In the genomic region with DNA sequence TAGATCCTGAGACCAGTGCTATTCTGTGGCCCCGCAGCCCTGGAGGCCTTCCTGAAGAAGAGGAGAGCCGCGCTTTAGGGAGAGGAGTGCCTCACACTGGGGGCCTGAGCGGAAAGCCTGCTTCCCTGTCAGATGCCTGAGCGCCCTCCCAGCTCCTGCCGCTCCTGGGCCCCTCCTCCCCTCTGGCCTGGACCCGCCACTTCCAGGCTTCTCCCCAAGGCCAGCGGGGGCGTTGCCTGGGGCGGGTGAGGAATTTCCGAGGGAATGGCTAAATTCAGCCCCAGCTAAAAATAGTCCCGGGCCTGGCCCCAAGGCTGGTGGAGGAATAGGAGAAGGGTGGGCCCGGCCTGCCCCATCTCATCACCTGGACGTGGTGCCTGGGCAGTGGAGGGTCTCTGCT, we compare ENCODE assay signal across 9 cellular contexts. TPM values are rescaled to one million over a fixed set of nuclear protein-coding genes. Genes with fewer than 3 reads are reported as not detected.
DNase-seq lines count a peak whose midpoint lies in the region; ATAC-seq and TF ChIP-seq lines count a peak whose summit lies in the region.
"Had no signal": no experiment of that assay in that cellular context is flagged by ENCODE, and none has a peak within 500 bp of the region (broad histone marks: within the 10 kb centered on the region; RNA-seq: fewer than 3 reads in every experiment).

No MANE protein-coding gene starts in this region.

- H3K4ac ChIP-seq in trophoblast cell (ENCODE audit: low read depth, low read length), result peak overlapping the region; percentile 44

- H3K27me3 Mint-ChIP-seq in CD14-positive monocyte (ENCODE audit: low read depth in 3 of 3), result peaks cover 4 to 9% (median 9%) of the 10 kb centered on the region in 3 donors
- H3K27me3 Mint-ChIP-seq in activated CD8-positive, alpha-beta T cell treated with anti-CD3 and anti-CD28 coated beads for 36 hours, result no peaks in the 10 kb centered on the region

- H2BK12ac ChIP-seq in trophoblast cell (ENCODE audit: low read length), result peak overlapping the region; percentile 97

- CTCF ChIA-PET in activated CD8-positive, alpha-beta T cell treated with anti-CD3 and anti-CD28 coated beads for 36 hours (lab: Charles Lee), result interaction anchor here (0.8 to 3.3 kb wide), 2 partner anchors 12 to 13 kb away, joined by 3 to 14 read pairs; no protein-coding TSS in a partner anchor

- peak overlapping the region; percentile 30 for H2AFZ ChIP-seq in trophoblast cell (ENCODE audit: insufficient read depth, low read length, poor library complexity)

- no peaks in the 10 kb centered on the region for H3K27me3 ChIP-seq in BLaER1 treated with 17β-estradiol and CSF1 and Interleukin-3, amounts not matched to agents 10 nM and 100 nM
- no peaks in the 10 kb centered on the region for H3K27me3 ChIP-seq in ascending aorta
- no peaks in the 10 kb centered on the region for H3K27me3 ChIP-seq in trophoblast cell (ENCODE audit: insufficient read depth, low read length)

- H4K20me1 ChIP-seq in BLaER1 treated with 17β-estradiol and CSF1 and Interleukin-3, amounts not matched to agents 10 nM and 100 nM, result peaks cover 0 to 3% (median 0%) of the 10 kb centered on the region in 11 experiments; a peak in 1 of 22 replicates

- TF ChIP-seq CTCF in ascending aorta (IDR thresholded peaks at IDR 0.05), result no peak
- no peak for TF ChIP-seq CTCF in CD14-positive monocyte (IDR thresholded peaks at IDR 0.05)
- no peak for TF ChIP-seq CTCF in activated CD8-positive, alpha-beta T cell treated with anti-CD3 and anti-CD28 coated beads for 36 hours (IDR thresholded peaks at IDR 0.05)

- peak overlapping the region; percentile 49 for H2BK5ac ChIP-seq in trophoblast cell (ENCODE audit: low read depth, low read length, poor library complexity)

- H3K36me3 ChIP-seq in BLaER1 treated with 17β-estradiol and CSF1 and Interleukin-3, amounts not matched to agents 10 nM and 100 nM, result no peaks in the 10 kb centered on the region
- H3K36me3 ChIP-seq in ascending aorta (no peaks in the 10 kb centered on the region), trophoblast cell (ENCODE audit: control insufficient read depth in 1 of 2, insufficient read depth in 2 of 2, low read length in 2 of 2) (peaks cover 25 to 26% of the 10 kb centered on the region in 2 experiments)

- no peak overlapping the region for H3K4me3 ChIP-seq in BLaER1 treated with 17β-estradiol and CSF1 and Interleukin-3, amounts not matched to agents 10 nM and 100 nM
- H3K4me3 ChIP-seq in ascending aorta, result peak overlapping the region; percentile 5 to 37
- H3K4me3 ChIP-seq in trophoblast cell (ENCODE audit: low read depth, low read length), result no peak overlapping the region

- peaks cover 54 to 100% (median 92%) of the 10 kb centered on the region in 10 experiments for H3K4me1 ChIP-seq in BLaER1 treated with 17β-estradiol and CSF1 and Interleukin-3, amounts not matched to agents 10 nM and 100 nM
- peaks cover 73 to 97% of the 10 kb centered on the region in 2 donors for H3K4me1 ChIP-seq in ascending aorta
- peaks cover 60 to 64% of the 10 kb centered on the region in 2 experiments for H3K4me1 ChIP-seq in trophoblast cell (ENCODE audit: control insufficient read depth in 1 of 2, insufficient read depth in 2 of 2, low read length in 2 of 2)

- H3K79me1 ChIP-seq in trophoblast cell (ENCODE audit: low read length), result peaks cover 33% of the 10 kb centered on the region

- WGBS in trophoblast cell (ENCODE audit: extremely low coverage, insufficient coverage, insufficient read length), result no CpG with 5 or more reads among the region's 14 CpGs

- H3K9me3 Mint-ChIP-seq in CD14-positive monocyte, result peaks cover 0 to 4% (median 0%) of the 10 kb centered on the region in 7 donors
- H3K9me3 Mint-ChIP-seq in activated CD8-positive, alpha-beta T cell treated with anti-CD3 and anti-CD28 coated beads for 36 hours, result no peaks in the 10 kb centered on the region
- H3K9me3 Mint-ChIP-seq: activated B cell treated with CpG ODN at 0.5 μM for 24 hours had no signal

- DNase-seq in ascending aorta (ENCODE audit: low spot score in 2 of 2), result peak; percentile 72 to 98
- peak; percentile 87 for DNase-seq in left ventricle myocardium superior
- DNase-seq in trophoblast cell, result peak; percentile 28 to 33
- no peak for DNase-seq in CD14-positive monocyte (ENCODE audit: low spot score)
- DNase-seq in activated CD8-positive, alpha-beta T cell treated with anti-CD3 and anti-CD28 coated beads for 36 hours, result no peak
- DNase-seq in RPMI8226, result no peak
- DNase-seq: activated B cell treated with CpG ODN at 0.5 μM for 24 hours had no signal

- H2AK5ac ChIP-seq in trophoblast cell (ENCODE audit: low read length), result peak overlapping the region; percentile 98

- peaks cover 23% of the 10 kb centered on the region for H3K4me1 Mint-ChIP-seq in CD14-positive monocyte
- peaks cover 12% of the 10 kb centered on the region for H3K4me1 Mint-ChIP-seq in activated CD8-positive, alpha-beta T cell treated with anti-CD3 and anti-CD28 coated beads for 36 hours (ENCODE audit: low read depth)

- H2BK120ac ChIP-seq in trophoblast cell (ENCODE audit: insufficient read depth, low read length, poor library complexity), result peak overlapping the region; percentile 48

- H3K27ac Mint-ChIP-seq in CD14-positive monocyte, result no peak overlapping the region
- H3K27ac Mint-ChIP-seq in activated CD8-positive, alpha-beta T cell treated with anti-CD3 and anti-CD28 coated beads for 36 hours, result no peak overlapping the region
- H3K27ac Mint-ChIP-seq: activated B cell treated with CpG ODN at 0.5 μM for 24 hours had no signal

- POLR2A ChIA-PET in activated CD8-positive, alpha-beta T cell treated with anti-CD3 and anti-CD28 coated beads for 36 hours (lab: Charles Lee), result no interaction called here

- H3K14ac ChIP-seq in trophoblast cell (ENCODE audit: low read length), result peak overlapping the region; percentile 96

- intact Hi-C loops in ascending aorta (cut with DNase I) (loop anchor here (5.0 kb wide), 1 partner anchor 66 kb away; no protein-coding TSS in a partner anchor), left ventricle myocardium superior (cut with micrococcal nuclease) (no loop called here), CD14-positive monocyte (cut with micrococcal nuclease) (no loop called here)
- intact Hi-C loops in activated CD8-positive, alpha-beta T cell treated with anti-CD3 and anti-CD28 coated beads for 36 hours (cut with micrococcal nuclease), result no loop called here

- H3K36me3 Mint-ChIP-seq in CD14-positive monocyte, result peaks cover 0 to 5% of the 10 kb centered on the region in 2 donors
- no peaks in the 10 kb centered on the region for H3K36me3 Mint-ChIP-seq in activated CD8-positive, alpha-beta T cell treated with anti-CD3 and anti-CD28 coated beads for 36 hours (ENCODE audit: low read depth)

- peak overlapping the region in 10 of 11 experiments; percentile 23 to 66 (median 54); a peak in 19 of 22 replicates for H3K9ac ChIP-seq in BLaER1 treated with 17β-estradiol and CSF1 and Interleukin-3, amounts not matched to agents 10 nM and 100 nM
- H3K9ac ChIP-seq in trophoblast cell (ENCODE audit: low read length), result no peak overlapping the region

- peak overlapping the region; percentile 75 for H4K91ac ChIP-seq in trophoblast cell (ENCODE audit: low read depth, low read length)

- H4K8ac ChIP-seq in trophoblast cell (ENCODE audit: low read depth, low read length), result peak overlapping the region; percentile 79

- no peak overlapping the region for H3K4me3 Mint-ChIP-seq in CD14-positive monocyte
- H3K4me3 Mint-ChIP-seq in activated CD8-positive, alpha-beta T cell treated with anti-CD3 and anti-CD28 coated beads for 36 hours, result no peak overlapping the region
- H3K4me3 Mint-ChIP-seq: activated B cell treated with CpG ODN at 0.5 μM for 24 hours had no signal

- H3K23ac ChIP-seq in trophoblast cell (ENCODE audit: low read length), result no peak overlapping the region

- H3K18ac ChIP-seq in trophoblast cell (ENCODE audit: low read length), result peak overlapping the region; percentile 91

- H3K4me2 ChIP-seq in BLaER1 treated with 17β-estradiol and CSF1 and Interleukin-3, amounts not matched to agents 10 nM and 100 nM, result peak overlapping the region; percentile 78 to 91 (median 87)
- H3K4me2 ChIP-seq in trophoblast cell (ENCODE audit: low read length), result peak overlapping the region; percentile 43

- peak overlapping the region in 9 of 11 experiments; percentile 21 to 75 (median 68); a peak in 17 of 22 replicates for H3K27ac ChIP-seq in BLaER1 treated with 17β-estradiol and CSF1 and Interleukin-3, amounts not matched to agents 10 nM and 100 nM
- H3K27ac ChIP-seq in ascending aorta (peak overlapping the region; percentile 94 to 96), trophoblast cell (ENCODE audit: low read depth, low read length) (peak overlapping the region; percentile 75)

- peak; percentile 65 for ATAC-seq in left ventricle myocardium superior
- no peak for ATAC-seq in activated CD8-positive, alpha-beta T cell treated with anti-CD3 and anti-CD28 coated beads for 36 hours
- no peak for ATAC-seq in HG02870 (IDR thresholded peaks at IDR 0.05; ENCODE audit: unreplicated experiment)

- H3K79me2 ChIP-seq in trophoblast cell (ENCODE audit: control insufficient read depth, insufficient read depth, low read length, poor library complexity), result peaks cover 22% of the 10 kb centered on the region

- H3K9me3 ChIP-seq in BLaER1 treated with 17β-estradiol and CSF1 and Interleukin-3, amounts not matched to agents 10 nM and 100 nM (replicated peaks in 1 of 11), result no peaks in the 10 kb centered on the region
- H3K9me3 ChIP-seq in ascending aorta (no peaks in the 10 kb centered on the region), trophoblast cell (ENCODE audit: insufficient read depth, low read depth, low read length) (no peaks in the 10 kb centered on the region)

- H4K12ac ChIP-seq in trophoblast cell (ENCODE audit: low read depth, low read length), result no peak overlapping the region

RNA-seq across cellular contexts. Expression of gene ARHGEF17, which starts 15.4 kb away (rescaled TPM):
- total RNA-seq in ascending aorta (193 TPM), left ventricle myocardium superior (52.0 TPM)
- polyA plus RNA-seq in trophoblast cell (2013), result 31.0 and 31.5 TPM in 2 replicates
- under 1 TPM; 0.16 to 0.55 TPM for polyA plus RNA-seq in CD14-positive monocyte
- total RNA-seq in activated CD8-positive, alpha-beta T cell treated with anti-CD3 and anti-CD28 coated beads for 36 hours, result under 1 TPM; 0.07 to 0.41 TPM

RNA-seq across cellular contexts. Expression of gene P2RY6, which starts 51.3 kb away (rescaled TPM):
- total RNA-seq in ascending aorta (8.8 TPM), left ventricle myocardium superior (1.5 TPM)
- polyA plus RNA-seq in trophoblast cell (2013), result 45.7 and 47.8 TPM in 2 replicates
- 1 to 10 TPM; 1.7 to 5.1 TPM for polyA plus RNA-seq in CD14-positive monocyte
- not detected for total RNA-seq in activated CD8-positive, alpha-beta T cell treated with anti-CD3 and anti-CD28 coated beads for 36 hours

RNA-seq across cellular contexts. Expression of gene RELT, which starts 52.7 kb away (rescaled TPM):
- total RNA-seq in ascending aorta, result 25.7 TPM
- total RNA-seq in left ventricle myocardium superior, result 1.8 TPM
- 24.5 and 27.6 TPM in 2 replicates for polyA plus RNA-seq in trophoblast cell (2013)
- 10 to 100 TPM; 16.4 to 27.3 TPM for polyA plus RNA-seq in CD14-positive monocyte
- 10 to 100 TPM; 26.6 to 29.6 TPM for total RNA-seq in activated CD8-positive, alpha-beta T cell treated with anti-CD3 and anti-CD28 coated beads for 36 hours

Comparison
In these comparisons a context has a peak if more than half of its experiments do, and no peak if none do; other contexts are left out.
1. H3K4me3 ChIP-seq: peak in ascending aorta (2 of 2); none in BLaER1 treated with 17β-estradiol and CSF1 and Interleukin-3, amounts not matched to agents 10 nM and 100 nM (0 of 10) and trophoblast cell (single experiment).
2. DNase-seq: peak in ascending aorta (2 of 2), left ventricle myocardium superior (single experiment) and trophoblast cell (2 of 2); none in CD14-positive monocyte (single experiment), activated CD8-positive, alpha-beta T cell treated with anti-CD3 and anti-CD28 coated beads for 36 hours (single experiment) and RPMI8226 (single experiment).
3. RNA of gene ARHGEF17, which starts 15.4 kb away (total RNA-seq): 193 TPM in ascending aorta (single experiment) and 52.0 TPM in left ventricle myocardium superior (single experiment); 0.07 to 0.41 TPM in activated CD8-positive, alpha-beta T cell treated with anti-CD3 and anti-CD28 coated beads for 36 hours; every median in the first group is over 10 times any median in the second.
4. Peak in every context shown above with its lines, with median percentiles within 50 percentile points of each other: H3K27ac ChIP-seq.